19 cellular contexts compared by ENCODE assay signal in the genomic region with DNA sequence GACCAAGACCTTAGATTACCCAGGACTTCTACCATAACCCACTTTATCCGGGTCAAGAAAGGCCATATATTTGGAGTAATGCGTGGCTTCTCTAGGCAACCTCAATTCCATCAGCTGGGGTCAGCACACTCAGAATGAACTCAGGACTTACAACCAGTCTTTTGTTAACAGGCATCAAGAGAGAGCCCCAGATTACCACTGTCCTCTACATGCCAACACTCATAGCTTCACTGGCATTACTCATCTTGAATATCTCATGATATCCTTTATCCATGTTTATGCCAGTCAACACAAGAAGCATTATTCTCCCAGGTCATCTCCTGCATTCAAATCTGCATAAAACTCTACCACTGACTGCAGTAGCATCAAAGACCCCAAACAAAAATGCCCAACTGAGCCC. TPM values are rescaled to one million over a fixed set of nuclear protein-coding genes. Genes with fewer than 3 reads are reported as not detected.
A peak's percentile ranks its signal among the peaks of the same experiment; 100 is the strongest.
DNase-seq lines count a peak whose midpoint lies in the region; ATAC-seq and TF ChIP-seq lines count a peak whose summit lies in the region.
"Had no signal": no experiment of that assay in that cellular context is flagged by ENCODE, and none has a peak within 500 bp of the region (broad histone marks: within the 10 kb centered on the region; RNA-seq: fewer than 3 reads in every experiment).

No MANE protein-coding gene starts in this region.

- H3K27me3 ChIP-seq in osteoblast (ENCODE audit: insufficient read depth, low read length), result peaks cover 37% of the 10 kb centered on the region

- H4K20me1 ChIP-seq in osteoblast (ENCODE audit: insufficient read depth, low read length), result no peaks in the 10 kb centered on the region

- H3K4me2 ChIP-seq in osteoblast (ENCODE audit: insufficient read depth, low read length), result no peak overlapping the region

- H3K79me2 ChIP-seq in osteoblast (ENCODE audit: insufficient read depth, low read length), result no peaks in the 10 kb centered on the region

- no peaks in the 10 kb centered on the region for H3K9me3 ChIP-seq in osteoblast (ENCODE audit: low read depth, low read length)
- H3K9me3 ChIP-seq: HAP-1 had no signal

- DNase-seq in COLO829 (ENCODE audit: low spot score) (peak; percentile 99), RPMI7951 (ENCODE audit: low read depth) (peak; percentile 52), foreskin melanocyte (peak; percentile 99), osteoblast (ENCODE audit: insufficient read length, low spot score, missing footprints) (no peak)
- DNase-seq: C1 segment of cervical spinal cord; CD4-positive, alpha-beta T cell; DMS 273 treated with DMSO at 0.1 percent for 48 hours; DMS53; DND-41; EL; GM23248 had no signal

- no peaks in the 10 kb centered on the region for H3K4me1 ChIP-seq in osteoblast (ENCODE audit: insufficient read depth, low read length)
- H3K4me1 ChIP-seq: HAP-1 had no signal

- no peak overlapping the region for H3K27ac ChIP-seq in osteoblast (ENCODE audit: low read depth, low read length)
- H3K27ac ChIP-seq: GM23248 had no signal

- ATAC-seq in GM21619 (IDR thresholded peaks at IDR 0.05; ENCODE audit: unreplicated experiment) (no peak), HG02938 (IDR thresholded peaks at IDR 0.05; ENCODE audit: unreplicated experiment) (no peak)

- H3K36me3 ChIP-seq in osteoblast (ENCODE audit: insufficient read depth, low read length), result no peaks in the 10 kb centered on the region
- H3K36me3 ChIP-seq: HAP-1 had no signal

- TF ChIP-seq CTCF in osteoblast (IDR thresholded peaks at IDR 0.05; ENCODE audit: extremely low read depth, low read depth, low read length), result no peak

- no peak overlapping the region for H3K4me3 ChIP-seq in osteoblast (ENCODE audit: insufficient read depth, low read length)
- H3K4me3 ChIP-seq: GM12878, GM23248, HAP-1 had no signal

- no peak overlapping the region for H2AFZ ChIP-seq in osteoblast (ENCODE audit: low read length)
- H2AFZ ChIP-seq: GM23248 had no signal

RNA-seq across cellular contexts. Expression of a gene that starts 6.6 kb away (rescaled TPM):
- total RNA-seq in RPMI7951 (2014; rRNA removed; shearing (Covaris generic)), result 0.68 and 2.9 TPM in 2 replicates
- 0.59 and 1.4 TPM in 2 replicates for total RNA-seq in osteoblast
- total RNA-seq: GM23248, HT-29 had no signal

RNA-seq across cellular contexts. Expression of a gene that starts 25.7 kb away (rescaled TPM):
- 0.12 TPM in 1 of 2 replicates, not detected in the other for total RNA-seq in RPMI7951 (2014; rRNA removed; shearing (Covaris generic))
- 0.36 and 0.88 TPM in 2 replicates for total RNA-seq in osteoblast
- total RNA-seq: GM23248 had no signal

RNA-seq across cellular contexts. Expression of a gene that starts 51.0 kb away (rescaled TPM):
- not detected in 2 replicates for total RNA-seq in RPMI7951 (2014; rRNA removed; shearing (Covaris generic))
- total RNA-seq in osteoblast, result under 0.01 TPM in 1 of 2 replicates, not detected in the other
- total RNA-seq: A172, G401, GM23248, H4, HT-29 had no signal
